16 cellular contexts compared by ENCODE assay signal in the genomic region with DNA sequence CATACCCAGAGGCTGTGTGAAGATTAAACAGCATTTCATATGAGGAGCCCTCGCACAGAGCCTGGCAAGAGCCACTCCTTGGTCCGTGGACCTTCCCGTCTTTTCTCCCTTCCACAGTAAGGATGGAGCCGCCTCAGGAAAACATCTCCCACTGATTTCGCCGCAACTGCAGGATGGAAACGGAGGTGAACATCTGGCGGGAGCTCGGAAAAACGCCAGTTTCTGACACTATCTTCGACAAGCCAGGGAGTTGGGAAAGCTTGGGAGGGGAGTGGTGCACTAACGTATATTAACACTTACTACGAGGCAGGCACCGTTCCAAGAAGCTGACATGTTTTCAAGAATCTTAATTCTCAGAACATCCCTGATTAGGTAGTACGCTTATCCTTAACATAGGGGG.
"Had no signal": no experiment of that assay in that cellular context is flagged by ENCODE, and none has a peak within 500 bp of the region (broad histone marks: within the 10 kb centered on the region; RNA-seq: fewer than 3 reads in every experiment).

No MANE protein-coding gene starts in this region.

- H2AFZ ChIP-seq: parathyroid adenoma had no signal

- H3K4me2 ChIP-seq: smooth muscle cell had no signal

- H3K36me3 ChIP-seq: adrenal gland, breast epithelium, right lobe of liver, thoracic aorta, WERI-Rb-1 had no signal

- H3K9ac ChIP-seq: parathyroid adenoma had no signal

- H3K4me1 ChIP-seq: adrenal gland, breast epithelium, parathyroid adenoma, right lobe of liver had no signal

- DNase-seq: activated CD4-positive, alpha-beta T cell treated with anti-CD3 and anti-CD28 coated beads, Interleukin-2, amount 50 U/mL, for 4 hours; activated effector memory CD4-positive, alpha-beta T cell treated with anti-CD3 and anti-CD28 coated beads, Interleukin-2, amount 50 U/mL, for 16 hours; activated naive CD4-positive, alpha-beta T cell treated with anti-CD3 and anti-CD28 coated beads, Interleukin-2, amount 50 U/mL, for 16 hours; activated T-cell treated with anti-CD3 and anti-CD28 coated beads, Interleukin-2, amount 50 U/mL, for 72 hours; adrenal gland; effector memory CD8-positive, alpha-beta T cell; immature natural killer cell; natural killer cell; right lobe of liver; stimulated activated CD4-positive, alpha-beta T cell treated with anti-CD3 and anti-CD28 coated beads, Interleukin-4, amount 100 ng/mL, for 24 hours; WERI-Rb-1 had no signal

- ATAC-seq: activated T-cell treated with anti-CD3 and anti-CD28 coated beads, Interleukin-2, amount 50 U/mL, for 72 hours; effector memory CD8-positive, alpha-beta T cell; natural killer cell; right lobe of liver; stimulated activated memory B cell treated with anti-CD40 and anti-IgM and Interleukin-4, amounts not matched to agents 10 μg/mL and 1 μg/mL and 100 μg/mL, for 72 hours had no signal

- H3K27me3 ChIP-seq: adrenal gland, breast epithelium, right lobe of liver had no signal

- H3K27ac ChIP-seq: adrenal gland, breast epithelium, parathyroid adenoma, right lobe of liver, thoracic aorta, WERI-Rb-1 had no signal

- H3K9me3 ChIP-seq: adrenal gland, breast epithelium, right lobe of liver, thoracic aorta had no signal

- H3K4me3 ChIP-seq: adrenal gland, breast epithelium, right lobe of liver, smooth muscle cell, thoracic aorta had no signal
